In the genomic region with DNA sequence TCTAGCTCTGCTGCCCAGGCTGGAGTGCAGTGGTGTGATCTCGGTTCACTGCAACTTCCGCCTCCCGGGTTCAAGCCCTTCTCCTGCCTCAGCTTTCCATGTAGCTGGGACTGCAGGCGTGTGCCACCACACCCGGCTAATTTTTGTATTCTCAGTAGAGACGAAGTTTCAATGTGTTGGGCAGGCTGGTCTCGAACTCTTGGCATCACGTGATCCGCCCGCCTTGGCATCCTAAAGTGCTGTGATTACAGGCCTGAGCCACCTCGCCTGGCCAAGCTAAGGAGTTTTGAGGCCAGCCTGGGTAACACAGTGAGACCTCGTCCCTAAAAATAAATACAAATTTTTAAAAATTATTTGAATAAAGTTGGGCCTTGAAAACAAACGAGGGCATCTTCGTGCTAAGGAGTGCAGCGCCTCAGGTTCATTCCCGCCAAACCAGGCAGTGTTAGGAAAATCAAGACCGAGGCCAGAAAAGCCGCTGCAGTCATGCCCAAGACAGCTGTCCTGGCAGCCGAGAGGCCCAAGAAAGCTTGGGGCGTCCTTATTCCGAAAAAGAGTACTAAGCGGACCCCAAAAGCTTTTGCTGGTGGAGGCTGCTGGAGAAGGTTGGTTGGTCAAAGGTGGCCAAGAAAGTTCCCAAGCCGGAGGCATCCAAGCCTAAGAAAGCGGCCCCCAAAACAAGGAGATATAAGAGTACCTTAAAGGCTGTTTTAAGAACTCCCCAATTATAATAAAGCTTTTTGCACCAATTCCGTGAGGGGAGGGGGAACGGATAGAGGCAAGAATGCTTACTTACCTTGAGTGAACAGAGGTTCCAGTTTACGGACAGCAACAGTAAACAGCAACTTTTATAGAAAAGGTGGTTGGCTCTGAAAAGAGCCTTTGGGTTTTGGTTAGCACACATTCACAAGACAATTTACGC, we compare ENCODE assay signal across 1 cellular context.
TF ChIP-seq lines count a peak whose summit lies in the region.

No MANE protein-coding gene starts in this region.

TF ChIP-seq in K562, 482 proteins besides CTCF, POLR2A, EP300 and RAD21 (continued from another document and continues in another):
- TF ChIP-seq ZNF592 (IDR thresholded peaks at IDR 0.05): peak; percentile 37; the same call in 1 of the 2 replicates
- TF ChIP-seq RBM17 (IDR thresholded peaks at IDR 0.05; ENCODE audit: borderline replicate concordance, low read depth, low read length): no peak
- TF ChIP-seq HBP1 (CRISPR knock-in tag; IDR thresholded peaks at IDR 0.05): no peak
- TF ChIP-seq, protein P1, sequence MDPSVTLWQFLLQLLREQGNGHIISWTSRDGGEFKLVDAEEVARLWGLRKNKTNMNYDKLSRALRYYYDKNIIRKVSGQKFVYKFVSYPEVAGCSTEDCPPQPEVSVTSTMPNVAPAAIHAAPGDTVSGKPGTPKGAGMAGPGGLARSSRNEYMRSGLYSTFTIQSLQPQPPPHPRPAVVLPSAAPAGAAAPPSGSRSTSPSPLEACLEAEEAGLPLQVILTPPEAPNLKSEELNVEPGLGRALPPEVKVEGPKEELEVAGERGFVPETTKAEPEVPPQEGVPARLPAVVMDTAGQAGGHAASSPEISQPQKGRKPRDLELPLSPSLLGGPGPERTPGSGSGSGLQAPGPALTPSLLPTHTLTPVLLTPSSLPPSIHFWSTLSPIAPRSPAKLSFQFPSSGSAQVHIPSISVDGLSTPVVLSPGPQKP (CRISPR knock-in tag; IDR thresholded peaks at IDR 0.05): no peak
- TF ChIP-seq, protein P2, sequence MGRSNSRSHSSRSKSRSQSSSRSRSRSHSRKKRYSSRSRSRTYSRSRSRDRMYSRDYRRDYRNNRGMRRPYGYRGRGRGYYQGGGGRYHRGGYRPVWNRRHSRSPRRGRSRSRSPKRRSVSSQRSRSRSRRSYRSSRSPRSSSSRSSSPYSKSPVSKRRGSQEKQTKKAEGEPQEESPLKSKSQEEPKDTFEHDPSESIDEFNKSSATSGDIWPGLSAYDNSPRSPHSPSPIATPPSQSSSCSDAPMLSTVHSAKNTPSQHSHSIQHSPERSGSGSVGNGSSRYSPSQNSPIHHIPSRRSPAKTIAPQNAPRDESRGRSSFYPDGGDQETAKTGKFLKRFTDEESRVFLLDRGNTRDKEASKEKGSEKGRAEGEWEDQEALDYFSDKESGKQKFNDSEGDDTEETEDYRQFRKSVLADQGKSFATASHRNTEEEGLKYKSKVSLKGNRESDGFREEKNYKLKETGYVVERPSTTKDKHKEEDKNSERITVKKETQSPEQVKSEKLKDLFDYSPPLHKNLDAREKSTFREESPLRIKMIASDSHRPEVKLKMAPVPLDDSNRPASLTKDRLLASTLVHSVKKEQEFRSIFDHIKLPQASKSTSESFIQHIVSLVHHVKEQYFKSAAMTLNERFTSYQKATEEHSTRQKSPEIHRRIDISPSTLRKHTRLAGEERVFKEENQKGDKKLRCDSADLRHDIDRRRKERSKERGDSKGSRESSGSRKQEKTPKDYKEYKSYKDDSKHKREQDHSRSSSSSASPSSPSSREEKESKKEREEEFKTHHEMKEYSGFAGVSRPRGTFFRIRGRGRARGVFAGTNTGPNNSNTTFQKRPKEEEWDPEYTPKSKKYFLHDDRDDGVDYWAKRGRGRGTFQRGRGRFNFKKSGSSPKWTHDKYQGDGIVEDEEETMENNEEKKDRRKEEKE (IDR thresholded peaks at IDR 0.05; ENCODE audit: borderline replicate concordance in 1 of 2, control insufficient read depth in 1 of 2, low read depth in 2 of 2, low read length in 1 of 2): peak in 1 of 2 experiments; percentile 20; a peak in 1 of 4 replicates
- no peak for TF ChIP-seq SPI1 (IDR thresholded peaks at IDR 0.05; ENCODE audit: borderline replicate concordance, low read depth, low read length)
- 0 out of 2 replicates have a peak, but pooled peaks have one; percentile 34 for TF ChIP-seq NR2C2 (CRISPR knock-in tag; IDR thresholded peaks at IDR 0.05)
- TF ChIP-seq NR2C2 (tag; IDR thresholded peaks at IDR 0.05): no peak
- TF ChIP-seq CCAR2 (IDR thresholded peaks at IDR 0.05; ENCODE audit: low read depth, low read length): no peak
- no peak for TF ChIP-seq ZNF511 (CRISPR knock-in tag; IDR thresholded peaks at IDR 0.05)
- no peak for TF ChIP-seq RFX7 (CRISPR knock-in tag; IDR thresholded peaks at IDR 0.05)
- no peak for TF ChIP-seq U2AF1 (optimal IDR thresholded peaks at IDR 0.05; ENCODE audit: low read depth, low read length)
- no peak for TF ChIP-seq RBM39 (optimal IDR thresholded peaks at IDR 0.05; ENCODE audit: low read depth, low read length)
- no peak for TF ChIP-seq NCOA6 (IDR thresholded peaks at IDR 0.05)
- TF ChIP-seq ZNF274 (IDR thresholded peaks at IDR 0.05; ENCODE audit: borderline replicate concordance, low read depth, low read length): 0 out of 2 replicates have a peak, but pooled peaks have one; percentile 40
- no peak for TF ChIP-seq FOSL1 (tag; conservative IDR thresholded peaks at IDR 0.05)
- peak; percentile 78 for TF ChIP-seq MGA (IDR thresholded peaks at IDR 0.05)
- 0 out of 2 replicates have a peak, but pooled peaks have one; percentile 14 for TF ChIP-seq ZNF431 (CRISPR knock-in tag; IDR thresholded peaks at IDR 0.05)
- TF ChIP-seq TFAP4 (CRISPR knock-in tag; IDR thresholded peaks at IDR 0.05; ENCODE audit: borderline replicate concordance): 0 out of 2 replicates have a peak, but pooled peaks have one; percentile 9
- peak; percentile 72 for TF ChIP-seq XRCC5 (IDR thresholded peaks at IDR 0.05; ENCODE audit: low read depth, low read length)
- TF ChIP-seq CSDE1 (IDR thresholded peaks at IDR 0.05): 0 out of 4 replicates have a peak, but pooled peaks of 1 of the 2 experiments have one; percentile 12
- peak; percentile 58 for TF ChIP-seq CBFA2T2 (conservative IDR thresholded peaks at IDR 0.05)
- TF ChIP-seq HNRNPK (IDR thresholded peaks at IDR 0.05; ENCODE audit: low read depth, low read length, poor library complexity, severe bottlenecking): no peak
- peak; percentile 29; the same call in 1 of the 2 replicates for TF ChIP-seq BHLHE40 (IDR thresholded peaks at IDR 0.05; ENCODE audit: low read length)
